Comparison of ENCODE assay signal across 2 cellular contexts in the genomic region with DNA sequence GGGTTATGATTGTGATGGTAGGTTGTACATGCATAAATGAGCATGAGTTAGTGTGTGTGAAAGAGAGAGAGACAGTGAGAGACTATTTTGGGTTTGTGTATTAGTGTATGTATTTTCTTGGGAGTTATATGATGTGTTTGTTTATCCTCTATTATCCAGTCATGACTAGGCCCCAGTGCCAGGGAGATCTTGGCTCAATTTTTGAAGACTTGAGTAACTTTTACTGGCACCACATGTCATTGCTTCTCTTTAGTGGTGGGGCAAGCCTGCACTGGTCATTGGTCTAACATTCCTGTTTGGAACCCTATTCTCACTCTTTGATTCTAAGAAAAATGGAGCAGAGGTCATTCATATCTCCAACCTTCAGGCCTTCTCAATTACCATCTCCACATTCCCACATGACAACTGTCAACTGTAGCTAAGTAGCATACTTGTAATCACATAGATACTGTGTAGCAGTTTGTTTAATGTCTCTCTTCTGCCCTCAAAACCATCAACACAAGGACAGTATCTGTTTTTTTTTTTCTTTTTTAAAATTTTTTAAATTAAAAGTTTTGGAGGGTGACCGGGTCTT.
TF ChIP-seq lines count a peak whose summit lies in the region.

No MANE protein-coding gene starts in this region.

TF ChIP-seq in SK-N-SH, 30 proteins besides CTCF, POLR2A, EP300 and RAD21 (continued from another document):
- TF ChIP-seq REST (IDR thresholded peaks at IDR 0.05; ENCODE audit: low read depth, low read length) (no peak), EZH2phosphoT487 (IDR thresholded peaks at IDR 0.05; ENCODE audit: borderline replicate concordance, low read depth) (no peak), CHD2 (IDR thresholded peaks at IDR 0.05; ENCODE audit: low read length, partially characterized antibody) (no peak), ELF1 (IDR thresholded peaks at IDR 0.05) (no peak), SIN3A (IDR thresholded peaks at IDR 0.05; ENCODE audit: borderline replicate concordance, low read depth, low read length) (no peak), IRF3 (IDR thresholded peaks at IDR 0.05; ENCODE audit: low read depth, low read length) (no peak), TCF12 (IDR thresholded peaks at IDR 0.05) (no peak), TAF1 (IDR thresholded peaks at IDR 0.05; ENCODE audit: borderline replicate concordance, low read depth, low read length) (no peak), MAX (IDR thresholded peaks at IDR 0.05; ENCODE audit: low read depth) (no peak), FOXJ3 (CRISPR knock-in tag; IDR thresholded peaks at IDR 0.05) (no peak), NFIC (IDR thresholded peaks at IDR 0.05; ENCODE audit: borderline replicate concordance) (no peak), POLR2AphosphoS5 (IDR thresholded peaks at IDR 0.05; ENCODE audit: low read depth, low read length) (no peak), FOSL2 (IDR thresholded peaks at IDR 0.05; ENCODE audit: borderline replicate concordance, low read depth) (no peak), GATA2 (CRISPR knock-in tag; IDR thresholded peaks at IDR 0.05) (no peak), MEF2A (IDR thresholded peaks at IDR 0.05; ENCODE audit: borderline replicate concordance, low read depth) (no peak), RXRA (IDR thresholded peaks at IDR 0.05; ENCODE audit: borderline replicate concordance, low read depth) (no peak)
- TF ChIP-seq, protein P1, sequence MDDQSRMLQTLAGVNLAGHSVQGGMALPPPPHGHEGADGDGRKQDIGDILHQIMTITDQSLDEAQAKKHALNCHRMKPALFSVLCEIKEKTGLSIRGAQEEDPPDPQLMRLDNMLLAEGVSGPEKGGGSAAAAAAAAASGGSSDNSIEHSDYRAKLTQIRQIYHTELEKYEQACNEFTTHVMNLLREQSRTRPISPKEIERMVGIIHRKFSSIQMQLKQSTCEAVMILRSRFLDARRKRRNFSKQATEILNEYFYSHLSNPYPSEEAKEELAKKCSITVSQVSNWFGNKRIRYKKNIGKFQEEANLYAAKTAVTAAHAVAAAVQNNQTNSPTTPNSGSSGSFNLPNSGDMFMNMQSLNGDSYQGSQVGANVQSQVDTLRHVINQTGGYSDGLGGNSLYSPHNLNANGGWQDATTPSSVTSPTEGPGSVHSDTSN (IDR thresholded peaks at IDR 0.05), result no peak
- TF ChIP-seq, protein P2, sequence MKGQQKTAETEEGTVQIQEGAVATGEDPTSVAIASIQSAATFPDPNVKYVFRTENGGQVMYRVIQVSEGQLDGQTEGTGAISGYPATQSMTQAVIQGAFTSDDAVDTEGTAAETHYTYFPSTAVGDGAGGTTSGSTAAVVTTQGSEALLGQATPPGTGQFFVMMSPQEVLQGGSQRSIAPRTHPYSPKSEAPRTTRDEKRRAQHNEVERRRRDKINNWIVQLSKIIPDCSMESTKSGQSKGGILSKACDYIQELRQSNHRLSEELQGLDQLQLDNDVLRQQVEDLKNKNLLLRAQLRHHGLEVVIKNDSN (IDR thresholded peaks at IDR 0.05; ENCODE audit: borderline replicate concordance, low read depth), result no peak

TF ChIP-seq in SK-N-SH treated with all-trans-retinoic acid at 6 μM for 48 hours, 23 proteins besides CTCF, POLR2A, EP300 and RAD21 (continued from another document):
- TF ChIP-seq TSHZ2 (CRISPR knock-in tag; IDR thresholded peaks at IDR 0.05), result no peak
- no peak for TF ChIP-seq BACH2 (CRISPR knock-in tag; IDR thresholded peaks at IDR 0.05; ENCODE audit: borderline replicate concordance)
- TF ChIP-seq GLIS3 (CRISPR knock-in tag; IDR thresholded peaks at IDR 0.05), result no peak
- TF ChIP-seq ARNTL (CRISPR knock-in tag; IDR thresholded peaks at IDR 0.05; ENCODE audit: borderline replicate concordance, low read depth), result no peak
